Comparison of ENCODE assay signal across 13 cellular contexts in genomic region chr13:110323172-110323851, GRCh38. TPM values are rescaled to one million over a fixed set of nuclear protein-coding genes. Genes with fewer than 3 reads are reported as not detected.
A peak's percentile ranks its signal among the peaks of the same experiment; 100 is the strongest.
DNase-seq lines count a peak whose midpoint lies in the region; ATAC-seq and TF ChIP-seq lines count a peak whose summit lies in the region.
"Had no signal": no experiment of that assay in that cellular context is flagged by ENCODE, and none has a peak within 500 bp of the region (broad histone marks: within the 10 kb centered on the region; RNA-seq: fewer than 3 reads in every experiment).

No MANE protein-coding gene starts in this region.

- H3K36me3 ChIP-seq in PC-3 (ENCODE audit: low read depth, low read length) (no peaks in the 10 kb centered on the region), upper lobe of left lung (no peaks in the 10 kb centered on the region)
- H3K36me3 ChIP-seq in CD8-positive, alpha-beta T cell (ENCODE audit: insufficient read depth, low read length) = no peaks in the 10 kb centered on the region
- H3K36me3 ChIP-seq: pancreas had no signal

- no peaks in the 10 kb centered on the region for H3K9me3 Mint-ChIP-seq in nephron
- no peaks in the 10 kb centered on the region for H3K9me3 Mint-ChIP-seq in CD8-positive, alpha-beta T cell
- H3K9me3 Mint-ChIP-seq: activated B cell treated with CpG ODN at 0.5 μM for 24 hours; CD4-positive, alpha-beta T cell had no signal

- ATAC-seq in PC-3 = peak; percentile 72
- ATAC-seq in CD8-positive, alpha-beta T cell = no peak
- ATAC-seq in upper lobe of left lung (ENCODE audit: low FRiP score in 2 of 2) = no peak
- ATAC-seq: Panc1, pancreas had no signal

- peaks cover 61% of the 10 kb centered on the region for H3K4me1 Mint-ChIP-seq in nephron
- H3K4me1 Mint-ChIP-seq in CD8-positive, alpha-beta T cell (ENCODE audit: low read depth) = peaks cover 6% of the 10 kb centered on the region
- H3K4me1 Mint-ChIP-seq: activated B cell treated with CpG ODN at 0.5 μM for 24 hours had no signal

- H3K4me1 ChIP-seq in PC-3 (ENCODE audit: insufficient read depth, low read length) (peaks cover 37% of the 10 kb centered on the region), upper lobe of left lung (peaks cover 25 to 73% (median 51%) of the 10 kb centered on the region in 4 donors)
- no peaks in the 10 kb centered on the region for H3K4me1 ChIP-seq in CD8-positive, alpha-beta T cell (ENCODE audit: insufficient read depth, low read length)
- H3K4me1 ChIP-seq: pancreas had no signal

- H3F3A ChIP-seq in PC-3 (ENCODE audit: low read length, unreplicated experiment) = no peaks in the 10 kb centered on the region

- no peak for TF ChIP-seq EP300 in upper lobe of left lung (IDR thresholded peaks at IDR 0.05)

- H3K79me2 ChIP-seq in PC-3 (ENCODE audit: low read length) = peaks cover 49% of the 10 kb centered on the region

- H3K27ac ChIP-seq in PC-3 (ENCODE audit: low read length) (0 out of 2 replicates have a peak overlapping the region, but pooled peaks have one; percentile 6), upper lobe of left lung (peak overlapping the region in 1 of 4 donors; percentile 72)
- H3K27ac ChIP-seq in CD8-positive, alpha-beta T cell (ENCODE audit: low read depth, low read length) = no peak overlapping the region
- H3K27ac ChIP-seq: pancreas had no signal

- TF ChIP-seq CTCF in PC-3 (conservative IDR thresholded peaks at IDR 0.05; ENCODE audit: low read depth, low read length) = peak; percentile 53
- peak; percentile 26 for TF ChIP-seq CTCF in epithelial cell of esophagus (IDR thresholded peaks at IDR 0.05; ENCODE audit: insufficient read depth, low read depth, low read length, missing control alignments)
- no peak for TF ChIP-seq CTCF in nephron (IDR thresholded peaks at IDR 0.05; ENCODE audit: unreplicated experiment in 3 of 3)
- no peak for TF ChIP-seq CTCF in CD8-positive, alpha-beta T cell (IDR thresholded peaks at IDR 0.05)
- TF ChIP-seq CTCF in upper lobe of left lung (IDR thresholded peaks at IDR 0.05) = no peak

- H3K9me3 ChIP-seq in PC-3 (ENCODE audit: low read length) = no peaks in the 10 kb centered on the region
- no peaks in the 10 kb centered on the region for H3K9me3 ChIP-seq in CD8-positive, alpha-beta T cell (ENCODE audit: low read length)
- H3K9me3 ChIP-seq in upper lobe of left lung = no peaks in the 10 kb centered on the region
- H3K9me3 ChIP-seq: pancreas had no signal

- H3K27me3 Mint-ChIP-seq in nephron (ENCODE audit: low read depth) = no peaks in the 10 kb centered on the region
- H3K27me3 Mint-ChIP-seq in CD8-positive, alpha-beta T cell (ENCODE audit: low read depth) = peaks cover 30% of the 10 kb centered on the region

- no peak overlapping the region for H3K4me3 ChIP-seq in PC-3 (ENCODE audit: low read length)
- no peak overlapping the region for H3K4me3 ChIP-seq in epithelial cell of esophagus (ENCODE audit: low read length)
- H3K4me3 ChIP-seq in CD8-positive, alpha-beta T cell (ENCODE audit: low read depth, low read length) = no peak overlapping the region
- H3K4me3 ChIP-seq in upper lobe of left lung = no peak overlapping the region
- H3K4me3 ChIP-seq: pancreas had no signal

- CTCF ChIA-PET in PC-3 (lab: Charles Lee) = interaction anchor here (0.6 to 1.3 kb wide), 3 partner anchors 76 to 89 kb away, joined by 3 to 6 read pairs (median 3); no protein-coding TSS in a partner anchor
- CTCF ChIA-PET in CD8-positive, alpha-beta T cell (lab: Charles Lee) = no interaction called here

- peaks cover 24% of the 10 kb centered on the region for H3K36me3 Mint-ChIP-seq in nephron (ENCODE audit: low read depth)
- H3K36me3 Mint-ChIP-seq in CD8-positive, alpha-beta T cell = no peaks in the 10 kb centered on the region

- peak overlapping the region in 2 of 3 experiments; percentile 54 to 93 for H3K27ac Mint-ChIP-seq in nephron
- H3K27ac Mint-ChIP-seq in CD8-positive, alpha-beta T cell = no peak overlapping the region
- H3K27ac Mint-ChIP-seq: activated B cell treated with CpG ODN at 0.5 μM for 24 hours; CD4-positive, alpha-beta T cell had no signal

- no peak overlapping the region for H3K9ac ChIP-seq in PC-3 (ENCODE audit: low read length)

- WGBS in upper lobe of left lung, 2 donors = 68 to 72% methylated on average over 7 of the region's 7 CpGs

- 0 out of 2 replicates have a peak, but pooled peaks cover 3% of the 10 kb centered on the region for H4K20me1 ChIP-seq in PC-3 (ENCODE audit: low read length)

- intact Hi-C loops in PC-3 (cut with micrococcal nuclease) = loop anchor here (1.0 to 5.0 kb wide), 4 partner anchors 59 to 101 kb away; no protein-coding TSS in a partner anchor
- intact Hi-C loops in CD8-positive, alpha-beta T cell (cut with DNase I, micrococcal nuclease) = no loop called here

- peak; percentile 81 for DNase-seq in Caki2 (ENCODE audit: low read depth)
- peak; percentile 73 for DNase-seq in PC-3
- DNase-seq in epithelial cell of esophagus (ENCODE audit: low read depth) = peak; percentile 58
- no peak for DNase-seq in pons (ENCODE audit: low spot score)
- no peak for DNase-seq in NCI-H2107 (lab: John Stamatoyannopoulos, UW)
- DNase-seq in CD8-positive, alpha-beta T cell = no peak
- DNase-seq in upper lobe of left lung = no peak
- DNase-seq: activated B cell treated with CpG ODN at 0.5 μM for 24 hours; CD4-positive, alpha-beta T cell; NCI-H2171; pancreas had no signal

- TF ChIP-seq POLR2A in upper lobe of left lung (IDR thresholded peaks at IDR 0.05) = no peak

- POLR2A ChIA-PET in PC-3 (lab: Charles Lee; ENCODE audit: unreplicated experiment) = interaction anchor here (0.7 to 0.9 kb wide), 3 partner anchors 9 to 121 kb away, joined by 3 to 7 read pairs (median 3); no protein-coding TSS in a partner anchor
- POLR2A ChIA-PET in CD8-positive, alpha-beta T cell (lab: Charles Lee) = no interaction called here

- no peak overlapping the region for H2AFZ ChIP-seq in PC-3 (ENCODE audit: low read length)

- no peaks in the 10 kb centered on the region for H3K9me2 ChIP-seq in PC-3 (replicated peaks; ENCODE audit: low read length)

- in situ Hi-C loops in Caki2 (cut with HindIII; ENCODE audit: low pct_unique_long_range_greater_than_20kb, low sequenced_read_pairs) = no loop called here

- no peak overlapping the region for H3K4me2 ChIP-seq in PC-3 (ENCODE audit: low read length)

- H3K27me3 ChIP-seq in PC-3 (ENCODE audit: low read length) (no peaks in the 10 kb centered on the region), upper lobe of left lung (no peaks in the 10 kb centered on the region)
- peaks cover 6% of the 10 kb centered on the region for H3K27me3 ChIP-seq in CD8-positive, alpha-beta T cell (ENCODE audit: insufficient read depth, low read length)
- H3K27me3 ChIP-seq: pancreas had no signal

- no peak overlapping the region for H3K4me3 Mint-ChIP-seq in nephron
- no peak overlapping the region for H3K4me3 Mint-ChIP-seq in CD8-positive, alpha-beta T cell
- H3K4me3 Mint-ChIP-seq: activated B cell treated with CpG ODN at 0.5 μM for 24 hours; CD4-positive, alpha-beta T cell had no signal

- BruUV-seq in PC-3 (replicated peaks; lab: Mats Ljungman, UMichigan) = no TSS peak

RNA-seq across cellular contexts. Expression of gene COL4A2, which starts 16.2 kb away (rescaled TPM):
- 370 and 412 TPM in 2 replicates for total RNA-seq in Caki2 (2014; rRNA removed; shearing (Covaris generic); ENCODE audit: low replicate concordance)
- total RNA-seq in PC-3 (2014; rRNA removed) (74.5 and 127 TPM in 2 replicates), upper lobe of left lung (100 to 1,000 TPM; 169 to 458 (median 258) TPM)
- total RNA-seq in CD8-positive, alpha-beta T cell = not detected
- total RNA-seq: activated B cell treated with CpG ODN at 0.5 μM for 24 hours; CD4-positive, alpha-beta T cell had no signal

RNA-seq across cellular contexts. Expression of gene COL4A1, which starts 16.4 kb away (rescaled TPM):
- 393 and 454 TPM in 2 replicates for total RNA-seq in Caki2 (2014; rRNA removed; shearing (Covaris generic); ENCODE audit: low replicate concordance)
- total RNA-seq in PC-3 (2014; rRNA removed) (35.7 and 48.7 TPM in 2 replicates), upper lobe of left lung (100 to 1,000 TPM in 4 of 6 donors, 10 to 100 TPM in 2; 81.7 to 309 (median 167) TPM)
- not detected for total RNA-seq in CD8-positive, alpha-beta T cell
- total RNA-seq: activated B cell treated with CpG ODN at 0.5 μM for 24 hours had no signal

Comparison
In these comparisons a context has a peak if more than half of its experiments do, and no peak if none do; other contexts are left out.
1. DNase-seq: peak in Caki2 (single experiment), PC-3 (single experiment) and epithelial cell of esophagus (single experiment); none in pons (single experiment), NCI-H2107 (single experiment), CD8-positive, alpha-beta T cell (0 of 7) and upper lobe of left lung (0 of 2).
2. CTCF ChIP-seq: peak in PC-3 (single experiment) and epithelial cell of esophagus (single experiment); none in nephron (0 of 3), CD8-positive, alpha-beta T cell (single experiment) and upper lobe of left lung (0 of 6).
3. RNA of gene COL4A2, which starts 16.2 kb away (total RNA-seq): 370 to 412 TPM in Caki2, 169 to 458 TPM in upper lobe of left lung and 74.5 to 127 TPM in PC-3; not detected in CD8-positive, alpha-beta T cell; every median in the first group is over 10 times any median in the second.
4. RNA of gene COL4A1, which starts 16.4 kb away (total RNA-seq): 393 to 454 TPM in Caki2, 81.7 to 309 TPM in upper lobe of left lung and 35.7 to 48.7 TPM in PC-3; not detected in CD8-positive, alpha-beta T cell; every median in the first group is over 10 times any median in the second.